ENCODE assay signal across 19 cellular contexts in the genomic region with DNA sequence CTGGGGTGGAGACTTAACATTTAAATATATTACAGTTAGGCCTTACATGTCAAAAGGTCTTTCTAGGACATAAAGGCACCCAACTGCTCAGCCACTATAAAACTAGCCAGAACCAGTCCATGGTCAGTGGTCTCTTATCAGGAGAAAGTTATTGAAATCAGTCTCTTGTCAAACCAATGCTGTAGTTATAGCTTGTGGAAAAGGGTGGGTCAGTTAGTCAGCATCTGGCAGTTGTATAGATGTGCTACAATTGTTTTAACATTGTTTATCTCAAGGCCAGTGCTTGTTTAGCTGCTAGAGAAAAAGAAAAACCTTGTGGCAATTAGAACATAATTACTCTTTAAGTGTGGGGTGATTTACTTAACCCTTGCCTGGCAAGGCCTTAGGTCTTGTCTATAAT.
"Had no signal": no experiment of that assay in that cellular context is flagged by ENCODE, and none has a peak within 500 bp of the region (broad histone marks: within the 10 kb centered on the region; RNA-seq: fewer than 3 reads in every experiment).

No MANE protein-coding gene starts in this region.

- H3K9me3 ChIP-seq: adrenal gland, tibial nerve, uterus had no signal

- H3K4me3 Mint-ChIP-seq: stimulated activated naive CD8-positive, alpha-beta T cell treated with anti-CD3 and anti-CD28 coated beads, Interleukin-15, Interleukin-2, amounts not matched to agents 100 ng/mL and 50 ng/mL, for 24 hours had no signal

- H3K4me3 ChIP-seq: adrenal gland, cardiac muscle cell, skin epidermis, tibial nerve, uterus had no signal

- H3K9me3 Mint-ChIP-seq: stimulated activated naive CD8-positive, alpha-beta T cell treated with anti-CD3 and anti-CD28 coated beads, Interleukin-15, Interleukin-2, amounts not matched to agents 100 ng/mL and 50 ng/mL, for 24 hours had no signal

- H3K27ac Mint-ChIP-seq: stimulated activated naive CD8-positive, alpha-beta T cell treated with anti-CD3 and anti-CD28 coated beads, Interleukin-15, Interleukin-2, amounts not matched to agents 100 ng/mL and 50 ng/mL, for 24 hours had no signal

- H3K27me3 Mint-ChIP-seq: stimulated activated naive CD8-positive, alpha-beta T cell treated with anti-CD3 and anti-CD28 coated beads, Interleukin-15, Interleukin-2, amounts not matched to agents 100 ng/mL and 50 ng/mL, for 24 hours had no signal

- H3K27me3 ChIP-seq: adrenal gland, cardiac muscle cell, tibial nerve, uterus had no signal

- DNase-seq: activated CD4-positive, alpha-beta T cell treated with anti-CD3 and anti-CD28 coated beads, Interleukin-2, amount 50 U/mL, for 48 hours; activated gamma-delta T cell treated with Interleukin-2 at 50 U/mL for 16 hours; adrenal gland; dermis blood vessel endothelial cell; effector memory CD4-positive, alpha-beta T cell; kidney; occipital lobe; retina; stimulated activated CD4-positive, alpha-beta T cell treated with anti-CD3 and anti-CD28 coated beads, Interleukin-15, amount 100 ng/mL, for 24 hours; stimulated activated CD4-positive, alpha-beta T cell treated with anti-CD3 and anti-CD28 coated beads, Interleukin-2, amount 100 ng/mL, for 48 hours; T-helper 2 cell; uterus had no signal

- H3K36me3 ChIP-seq: adrenal gland, cardiac muscle cell, uterus had no signal

- H3K4me1 ChIP-seq: adrenal gland, tibial nerve, uterus had no signal

- ATAC-seq: activated naive CD4-positive, alpha-beta T cell treated with anti-CD3 and anti-CD28 coated beads, Interleukin-2, amount 50 U/mL, for 72 hours; left lobe of liver had no signal

- H3K27ac ChIP-seq: adrenal gland, cardiac muscle cell, skin epidermis, tibial nerve, uterus, VCaP had no signal
